Comparison of ENCODE assay signal across 1 cellular context in the genomic region with DNA sequence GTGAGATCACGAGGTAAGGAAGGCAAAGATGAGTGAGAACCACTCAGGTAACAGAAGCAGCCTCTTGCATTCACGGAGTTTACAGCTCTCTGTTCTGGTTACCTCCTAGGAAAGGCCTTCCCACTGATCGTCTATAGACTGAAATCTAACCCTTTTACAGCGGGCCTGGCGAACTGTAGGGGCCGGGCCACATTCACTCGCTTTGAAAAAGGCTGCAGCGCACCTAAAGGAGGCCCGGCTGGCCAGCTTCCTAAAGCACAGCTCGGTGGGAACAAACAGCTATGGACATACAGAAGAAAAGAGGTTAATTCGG.
TF ChIP-seq lines count a peak whose summit lies in the region.

No MANE protein-coding gene starts in this region.

TF ChIP-seq in HepG2, 621 proteins besides CTCF, POLR2A, EP300 and RAD21:
- TF ChIP-seq ZNF546 (CRISPR knock-in tag; conservative IDR thresholded peaks at IDR 0.05): 0 out of 2 replicates have a peak, but pooled peaks have one; percentile 15
- TF ChIP-seq ARNTL (CRISPR knock-in tag; IDR thresholded peaks at IDR 0.05): 0 out of 2 replicates have a peak, but pooled peaks have one; percentile 5
- 0 out of 2 replicates have a peak, but pooled peaks have one; percentile 15 for TF ChIP-seq ZBTB3 (CRISPR knock-in tag; IDR thresholded peaks at IDR 0.05; ENCODE audit: borderline replicate concordance, low read depth)
- TF ChIP-seq, protein P1, sequence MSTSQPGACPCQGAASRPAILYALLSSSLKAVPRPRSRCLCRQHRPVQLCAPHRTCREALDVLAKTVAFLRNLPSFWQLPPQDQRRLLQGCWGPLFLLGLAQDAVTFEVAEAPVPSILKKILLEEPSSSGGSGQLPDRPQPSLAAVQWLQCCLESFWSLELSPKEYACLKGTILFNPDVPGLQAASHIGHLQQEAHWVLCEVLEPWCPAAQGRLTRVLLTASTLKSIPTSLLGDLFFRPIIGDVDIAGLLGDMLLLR (CRISPR knock-in tag; IDR thresholded peaks at IDR 0.05): no peak
- TF ChIP-seq, protein P2, sequence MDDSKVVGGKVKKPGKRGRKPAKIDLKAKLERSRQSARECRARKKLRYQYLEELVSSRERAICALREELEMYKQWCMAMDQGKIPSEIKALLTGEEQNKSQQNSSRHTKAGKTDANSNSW (CRISPR knock-in tag; IDR thresholded peaks at IDR 0.05; ENCODE audit: borderline replicate concordance): no peak
- TF ChIP-seq ZEB1 (IDR thresholded peaks at IDR 0.05; ENCODE audit: insufficient replicate concordance, low read depth): peak; percentile 13
- TF ChIP-seq ZNF607 (CRISPR knock-in tag; IDR thresholded peaks at IDR 0.05; ENCODE audit: borderline replicate concordance): 0 out of 2 replicates have a peak, but pooled peaks have one; percentile 26
- TF ChIP-seq, protein P3, sequence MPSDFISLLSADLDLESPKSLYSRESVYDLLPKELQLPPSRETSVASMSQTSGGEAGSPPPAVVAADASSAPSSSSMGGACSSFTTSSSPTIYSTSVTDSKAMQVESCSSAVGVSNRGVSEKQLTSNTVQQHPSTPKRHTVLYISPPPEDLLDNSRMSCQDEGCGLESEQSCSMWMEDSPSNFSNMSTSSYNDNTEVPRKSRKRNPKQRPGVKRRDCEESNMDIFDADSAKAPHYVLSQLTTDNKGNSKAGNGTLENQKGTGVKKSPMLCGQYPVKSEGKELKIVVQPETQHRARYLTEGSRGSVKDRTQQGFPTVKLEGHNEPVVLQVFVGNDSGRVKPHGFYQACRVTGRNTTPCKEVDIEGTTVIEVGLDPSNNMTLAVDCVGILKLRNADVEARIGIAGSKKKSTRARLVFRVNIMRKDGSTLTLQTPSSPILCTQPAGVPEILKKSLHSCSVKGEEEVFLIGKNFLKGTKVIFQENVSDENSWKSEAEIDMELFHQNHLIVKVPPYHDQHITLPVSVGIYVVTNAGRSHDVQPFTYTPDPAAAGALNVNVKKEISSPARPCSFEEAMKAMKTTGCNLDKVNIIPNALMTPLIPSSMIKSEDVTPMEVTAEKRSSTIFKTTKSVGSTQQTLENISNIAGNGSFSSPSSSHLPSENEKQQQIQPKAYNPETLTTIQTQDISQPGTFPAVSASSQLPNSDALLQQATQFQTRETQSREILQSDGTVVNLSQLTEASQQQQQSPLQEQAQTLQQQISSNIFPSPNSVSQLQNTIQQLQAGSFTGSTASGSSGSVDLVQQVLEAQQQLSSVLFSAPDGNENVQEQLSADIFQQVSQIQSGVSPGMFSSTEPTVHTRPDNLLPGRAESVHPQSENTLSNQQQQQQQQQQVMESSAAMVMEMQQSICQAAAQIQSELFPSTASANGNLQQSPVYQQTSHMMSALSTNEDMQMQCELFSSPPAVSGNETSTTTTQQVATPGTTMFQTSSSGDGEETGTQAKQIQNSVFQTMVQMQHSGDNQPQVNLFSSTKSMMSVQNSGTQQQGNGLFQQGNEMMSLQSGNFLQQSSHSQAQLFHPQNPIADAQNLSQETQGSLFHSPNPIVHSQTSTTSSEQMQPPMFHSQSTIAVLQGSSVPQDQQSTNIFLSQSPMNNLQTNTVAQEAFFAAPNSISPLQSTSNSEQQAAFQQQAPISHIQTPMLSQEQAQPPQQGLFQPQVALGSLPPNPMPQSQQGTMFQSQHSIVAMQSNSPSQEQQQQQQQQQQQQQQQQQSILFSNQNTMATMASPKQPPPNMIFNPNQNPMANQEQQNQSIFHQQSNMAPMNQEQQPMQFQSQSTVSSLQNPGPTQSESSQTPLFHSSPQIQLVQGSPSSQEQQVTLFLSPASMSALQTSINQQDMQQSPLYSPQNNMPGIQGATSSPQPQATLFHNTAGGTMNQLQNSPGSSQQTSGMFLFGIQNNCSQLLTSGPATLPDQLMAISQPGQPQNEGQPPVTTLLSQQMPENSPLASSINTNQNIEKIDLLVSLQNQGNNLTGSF (CRISPR knock-in tag; IDR thresholded peaks at IDR 0.05): 0 out of 2 replicates have a peak, but pooled peaks have one; percentile 4
- TF ChIP-seq MATR3 (CRISPR knock-in tag; IDR thresholded peaks at IDR 0.05): no peak
